In genomic region chr20:8144282-8145245, GRCh38 we compare ENCODE assay signal across 1 cellular context.
TF ChIP-seq lines count a peak whose summit lies in the region.

No MANE protein-coding gene starts in this region.

TF ChIP-seq in HepG2, 621 proteins besides CTCF, POLR2A, EP300 and RAD21 (continued from another document and continues in another):
- TF ChIP-seq TFDP1 (CRISPR knock-in tag; IDR thresholded peaks at IDR 0.05; ENCODE audit: borderline replicate concordance) (peak; percentile 62; the same call in 1 of the 2 replicates), SMAD3 (CRISPR knock-in tag; IDR thresholded peaks at IDR 0.05) (peak; percentile 100), CEBPB (IDR thresholded peaks at IDR 0.05; ENCODE audit: borderline replicate concordance, low read depth, low read length) (peak; percentile 100), HOXA5 (CRISPR knock-in tag; IDR thresholded peaks at IDR 0.05) (peak; percentile 95; the same call in 1 of the 2 replicates), MAFF (IDR thresholded peaks at IDR 0.05; ENCODE audit: low read depth, low read length) (peak; percentile 66), FOXJ3 (CRISPR knock-in tag; IDR thresholded peaks at IDR 0.05; ENCODE audit: borderline replicate concordance) (peak; percentile 100), ZNF234 (CRISPR knock-in tag; conservative IDR thresholded peaks at IDR 0.05) (0 out of 2 replicates have a peak, but pooled peaks have one; percentile 71), IKZF4 (CRISPR knock-in tag; IDR thresholded peaks at IDR 0.05; ENCODE audit: borderline replicate concordance, low read depth, not compliant biosample characterization) (no peak), THAP8 (CRISPR knock-in tag; IDR thresholded peaks at IDR 0.05; ENCODE audit: borderline replicate concordance) (no peak), ZNF883 (CRISPR knock-in tag; IDR thresholded peaks at IDR 0.05; ENCODE audit: not compliant biosample characterization) (no peak), ARNT2 (CRISPR knock-in tag; IDR thresholded peaks at IDR 0.05; ENCODE audit: low read depth) (peak; percentile 96), ARHGAP35 (CRISPR knock-in tag; IDR thresholded peaks at IDR 0.05; ENCODE audit: borderline replicate concordance) (0 out of 2 replicates have a peak, but pooled peaks have one; percentile 21), ZNF414 (CRISPR knock-in tag; IDR thresholded peaks at IDR 0.05) (peak; percentile 100), NFE2L2 (IDR thresholded peaks at IDR 0.05; ENCODE audit: low read length) (peak; percentile 44; the same call in 1 of the 2 replicates), ZNF451 (CRISPR knock-in tag; IDR thresholded peaks at IDR 0.05) (peak; percentile 89), REPIN1 (CRISPR knock-in tag; IDR thresholded peaks at IDR 0.05; ENCODE audit: borderline replicate concordance, low read depth) (peak; percentile 100), KAT2B (IDR thresholded peaks at IDR 0.05; ENCODE audit: borderline replicate concordance, low read depth, low read length) (peak; percentile 91), STAG1 (CRISPR knock-in tag; IDR thresholded peaks at IDR 0.05) (peak; percentile 42), MBD4 (IDR thresholded peaks at IDR 0.05; ENCODE audit: borderline replicate concordance, low read length) (peak; percentile 99; the same call in 1 of the 2 replicates), KMT2B (CRISPR knock-in tag; IDR thresholded peaks at IDR 0.05) (peak; percentile 94), HMGXB4 (CRISPR knock-in tag; IDR thresholded peaks at IDR 0.05; ENCODE audit: borderline replicate concordance in 1 of 2, low read depth in 1 of 2) (peak; percentile 74 to 89; a peak in 3 of 4 replicates), ZBTB8A (CRISPR knock-in tag; IDR thresholded peaks at IDR 0.05; ENCODE audit: borderline replicate concordance, low read depth) (peak; percentile 62; the same call in 1 of the 2 replicates), ZBTB40 (IDR thresholded peaks at IDR 0.05) (no peak), ZBTB40 (CRISPR knock-in tag; IDR thresholded peaks at IDR 0.05) (peak; percentile 96; the same call in 1 of the 2 replicates), ZNF724P (CRISPR knock-in tag; IDR thresholded peaks at IDR 0.05; ENCODE audit: borderline replicate concordance) (peak; percentile 94), ZNF331 (CRISPR knock-in tag; IDR thresholded peaks at IDR 0.05) (peak; percentile 98), KLF15 (CRISPR knock-in tag; IDR thresholded peaks at IDR 0.05; ENCODE audit: borderline replicate concordance) (no peak), ZNF780A (CRISPR knock-in tag; IDR thresholded peaks at IDR 0.05) (peak; percentile 76; the same call in 1 of the 2 replicates), CHCHD3 (CRISPR knock-in tag; IDR thresholded peaks at IDR 0.05) (0 out of 2 replicates have a peak, but pooled peaks have one; percentile 69), REL (CRISPR knock-in tag; conservative IDR thresholded peaks at IDR 0.05) (no peak), ZKSCAN5 (CRISPR knock-in tag; IDR thresholded peaks at IDR 0.05) (no peak), ZNF713 (CRISPR knock-in tag; IDR thresholded peaks at IDR 0.05) (peak; percentile 93; the same call in 1 of the 2 replicates), TBL1XR1 (IDR thresholded peaks at IDR 0.05; ENCODE audit: borderline replicate concordance, low read length, partially characterized antibody) (peak; percentile 98), ZNF333 (CRISPR knock-in tag; IDR thresholded peaks at IDR 0.05; ENCODE audit: borderline replicate concordance) (0 out of 2 replicates have a peak, but pooled peaks have one; percentile 63), CBFB (CRISPR knock-in tag; IDR thresholded peaks at IDR 0.05) (peak; percentile 91), PPARG (CRISPR knock-in tag; conservative IDR thresholded peaks at IDR 0.05) (peak; percentile 90), MNT (IDR thresholded peaks at IDR 0.05) (peak; percentile 85), KDM2A (CRISPR knock-in tag; IDR thresholded peaks at IDR 0.05; ENCODE audit: borderline replicate concordance, low read depth) (peak; percentile 85), ZNF782 (CRISPR knock-in tag; IDR thresholded peaks at IDR 0.05; ENCODE audit: borderline replicate concordance) (no peak; the same call in 1 of the 2 replicates)
- TF ChIP-seq, protein P1, sequence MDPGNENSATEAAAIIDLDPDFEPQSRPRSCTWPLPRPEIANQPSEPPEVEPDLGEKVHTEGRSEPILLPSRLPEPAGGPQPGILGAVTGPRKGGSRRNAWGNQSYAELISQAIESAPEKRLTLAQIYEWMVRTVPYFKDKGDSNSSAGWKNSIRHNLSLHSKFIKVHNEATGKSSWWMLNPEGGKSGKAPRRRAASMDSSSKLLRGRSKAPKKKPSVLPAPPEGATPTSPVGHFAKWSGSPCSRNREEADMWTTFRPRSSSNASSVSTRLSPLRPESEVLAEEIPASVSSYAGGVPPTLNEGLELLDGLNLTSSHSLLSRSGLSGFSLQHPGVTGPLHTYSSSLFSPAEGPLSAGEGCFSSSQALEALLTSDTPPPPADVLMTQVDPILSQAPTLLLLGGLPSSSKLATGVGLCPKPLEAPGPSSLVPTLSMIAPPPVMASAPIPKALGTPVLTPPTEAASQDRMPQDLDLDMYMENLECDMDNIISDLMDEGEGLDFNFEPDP (CRISPR knock-in tag; conservative IDR thresholded peaks at IDR 0.05) = 0 out of 2 replicates have a peak, but pooled peaks have one; percentile 92
- TF ChIP-seq, protein P2, sequence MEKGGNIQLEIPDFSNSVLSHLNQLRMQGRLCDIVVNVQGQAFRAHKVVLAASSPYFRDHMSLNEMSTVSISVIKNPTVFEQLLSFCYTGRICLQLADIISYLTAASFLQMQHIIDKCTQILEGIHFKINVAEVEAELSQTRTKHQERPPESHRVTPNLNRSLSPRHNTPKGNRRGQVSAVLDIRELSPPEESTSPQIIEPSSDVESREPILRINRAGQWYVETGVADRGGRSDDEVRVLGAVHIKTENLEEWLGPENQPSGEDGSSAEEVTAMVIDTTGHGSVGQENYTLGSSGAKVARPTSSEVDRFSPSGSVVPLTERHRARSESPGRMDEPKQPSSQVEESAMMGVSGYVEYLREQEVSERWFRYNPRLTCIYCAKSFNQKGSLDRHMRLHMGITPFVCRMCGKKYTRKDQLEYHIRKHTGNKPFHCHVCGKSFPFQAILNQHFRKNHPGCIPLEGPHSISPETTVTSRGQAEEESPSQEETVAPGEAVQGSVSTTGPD (CRISPR knock-in tag; IDR thresholded peaks at IDR 0.05) = peak; percentile 93; the same call in 1 of the 2 replicates
- TF ChIP-seq, protein P3, sequence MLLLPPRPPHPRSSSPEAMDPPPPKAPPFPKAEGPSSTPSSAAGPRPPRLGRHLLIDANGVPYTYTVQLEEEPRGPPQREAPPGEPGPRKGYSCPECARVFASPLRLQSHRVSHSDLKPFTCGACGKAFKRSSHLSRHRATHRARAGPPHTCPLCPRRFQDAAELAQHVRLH (CRISPR knock-in tag; IDR thresholded peaks at IDR 0.05; ENCODE audit: borderline replicate concordance, low read depth) = peak; percentile 99
